ENCODE assay signal across 10 cellular contexts in the genomic region with DNA sequence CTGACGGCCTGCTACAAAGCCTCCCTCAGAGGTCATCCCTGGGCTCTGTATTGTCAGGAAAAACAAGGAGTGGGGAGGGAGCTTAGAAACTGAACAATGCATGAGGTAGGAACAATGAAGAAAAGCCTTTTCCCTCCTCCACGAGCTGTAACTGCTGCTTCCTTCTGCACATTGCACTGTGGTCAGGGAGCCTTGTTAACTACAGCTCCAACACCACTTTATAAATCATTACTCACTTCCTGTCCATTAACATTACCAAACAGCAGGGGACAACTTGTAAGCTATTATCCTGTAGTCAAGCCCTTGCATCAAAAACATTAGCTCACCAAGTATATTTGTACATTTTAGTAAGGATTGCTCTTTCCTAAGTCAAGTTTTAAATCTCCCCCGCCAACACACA.
DNase-seq lines count a peak whose midpoint lies in the region; ATAC-seq, FAIRE-seq and TF ChIP-seq lines count a peak whose summit lies in the region.
"Had no signal": no experiment of that assay in that cellular context is flagged by ENCODE, and none has a peak within 500 bp of the region (broad histone marks: within the 10 kb centered on the region; RNA-seq: fewer than 3 reads in every experiment).

No MANE protein-coding gene starts in this region.

- peak overlapping the region; percentile 38 for H3K4me2 ChIP-seq in IMR-90 (ENCODE audit: low read depth, low read length)
- 0 out of 2 replicates have a peak overlapping the region, but pooled peaks have one; percentile 51 for H3K4me2 ChIP-seq in SK-N-SH
- no peak overlapping the region for H3K4me2 ChIP-seq in hepatocyte

- H2AFZ ChIP-seq in IMR-90 (replicated peaks; ENCODE audit: low read length, poor library complexity): peak overlapping the region; percentile 12
- H2AFZ ChIP-seq in SK-N-SH (ENCODE audit: low read depth): no peak overlapping the region
- H2AFZ ChIP-seq in hepatocyte: no peak overlapping the region

- peaks cover 9% of the 10 kb centered on the region for H3K4me1 ChIP-seq in IMR-90 (ENCODE audit: control insufficient read depth, insufficient read depth, low read length)
- H3K4me1 ChIP-seq in SK-N-SH (ENCODE audit: control insufficient read depth in 1 of 2, insufficient read depth in 2 of 2, low read depth in 1 of 2, low read length in 1 of 2): peaks cover 2 to 8% of the 10 kb centered on the region in 2 experiments; a peak in 2 of 4 replicates
- no peaks in the 10 kb centered on the region for H3K4me1 ChIP-seq in hepatocyte (ENCODE audit: insufficient read depth)

- no peak overlapping the region for H2AK5ac ChIP-seq in IMR-90 (ENCODE audit: low read depth, low read length)

- no peak overlapping the region for H3K4me3 ChIP-seq in BJ (ENCODE audit: low read depth, low read length)
- H3K4me3 ChIP-seq in IMR-90 (ENCODE audit: insufficient read depth, low read depth, low read length): no peak overlapping the region
- no peak overlapping the region for H3K4me3 ChIP-seq in SK-N-SH (ENCODE audit: low read depth in 2 of 2, low read length in 1 of 2)
- no peak overlapping the region for H3K4me3 ChIP-seq in hepatocyte

- H4K91ac ChIP-seq in IMR-90 (ENCODE audit: insufficient read depth, low read depth, low read length): peak overlapping the region; percentile 57

- DNase-seq in BJ (ENCODE audit: low read depth) (peak; percentile 52), IMR-90 (peak; percentile 82), SK-N-SH (no peak), hepatocyte (ENCODE audit: low spot score) (peak; percentile 16), GM13976 (ENCODE audit: low spot score) (no peak), frontal cortex (ENCODE audit: low spot score in 2 of 2) (no peak)
- DNase-seq in activated CD4-positive, alpha-beta T cell treated with anti-CD3 and anti-CD28 coated beads for 1 hour: no peak
- DNase-seq: occipital lobe had no signal

- intact Hi-C loops in IMR-90 (cut with micrococcal nuclease): no loop called here

- H3K9me3 ChIP-seq in IMR-90 (ENCODE audit: control insufficient read depth, insufficient read depth, low read length) (no peaks in the 10 kb centered on the region), SK-N-SH (no peaks in the 10 kb centered on the region), hepatocyte (ENCODE audit: low read depth) (no peaks in the 10 kb centered on the region)

- H3K23ac ChIP-seq in IMR-90 (ENCODE audit: low read depth, low read length): no peak overlapping the region; the same call in 1 of the 2 replicates

- no peaks in the 10 kb centered on the region; the same call in 1 of the 2 replicates for H3K9me1 ChIP-seq in IMR-90 (ENCODE audit: insufficient read depth, low read length)

- H2BK15ac ChIP-seq in IMR-90 (ENCODE audit: low read depth, low read length): 0 out of 3 replicates have a peak overlapping the region, but pooled peaks have one; percentile 31

- H3K9me2 ChIP-seq in SK-N-SH (no peaks in the 10 kb centered on the region), hepatocyte (replicated peaks; ENCODE audit: insufficient read depth) (no peaks in the 10 kb centered on the region)

- TF ChIP-seq EP300 in SK-N-SH (IDR thresholded peaks at IDR 0.05; ENCODE audit: borderline replicate concordance in 1 of 2, low read depth in 1 of 2, low read length in 1 of 2): no peak

- H3K4ac ChIP-seq in IMR-90 (ENCODE audit: low read depth, low read length): peak overlapping the region; percentile 71

- FAIRE-seq in frontal cortex (lab: Jason Lieb, UNC): no peak

- H3K79me2 ChIP-seq in SK-N-SH (ENCODE audit: insufficient read depth) (no peaks in the 10 kb centered on the region), hepatocyte (no peaks in the 10 kb centered on the region)

- H3K79me1 ChIP-seq in IMR-90 (ENCODE audit: low read depth in 1 of 2, low read length in 2 of 2): no peaks in the 10 kb centered on the region

- TF ChIP-seq POLR2A in IMR-90 (IDR thresholded peaks at IDR 0.05; ENCODE audit: low read depth, low read length): no peak

- H3K27ac ChIP-seq in IMR-90 (ENCODE audit: insufficient read depth, low read length) (peak overlapping the region; percentile 4; the same call in 1 of the 2 replicates), SK-N-SH (ENCODE audit: low read depth in 2 of 2, low read length in 1 of 2) (no peak overlapping the region), hepatocyte (no peak overlapping the region)

- H3K9ac ChIP-seq in IMR-90 (ENCODE audit: low read depth, low read length): no peak overlapping the region
- no peak overlapping the region for H3K9ac ChIP-seq in SK-N-SH

- no peak for TF ChIP-seq RAD21 in IMR-90 (IDR thresholded peaks at IDR 0.05; ENCODE audit: low read length)
- TF ChIP-seq RAD21 in SK-N-SH (IDR thresholded peaks at IDR 0.05; ENCODE audit: low read length): no peak

- dilution Hi-C loops in IMR-90 (cut with HindIII; ENCODE audit: low sequenced_read_pairs, unreplicated experiment): no loop called here

- no peaks in the 10 kb centered on the region for H3F3A ChIP-seq in SK-N-SH (replicated peaks; ENCODE audit: insufficient read depth)

- ATAC-seq in IMR-90 (ENCODE audit: low read depth) (peak; percentile 66), GM21825 (IDR thresholded peaks at IDR 0.05; ENCODE audit: unreplicated experiment) (no peak)
- ATAC-seq: Right ventricle myocardium inferior had no signal

- no peak overlapping the region; the same call in 1 of the 2 replicates for H3K56ac ChIP-seq in IMR-90 (ENCODE audit: extremely low read depth, insufficient read depth, low read length)

- 100% methylated on average over 1 of the region's 3 CpGs; no CpG with 5 or more reads in 1 of the 2 experiments for WGBS in IMR-90 (ENCODE audit: extremely low coverage in 2 of 2, insufficient read length in 1 of 2), 2 experiments
- WGBS in SK-N-SH (ENCODE audit: low lambda C conversion rate): 58% methylated on average over 3 of the region's 3 CpGs
- WGBS in hepatocyte (ENCODE audit: low lambda C conversion rate, missing lambda C conversion rate): 47% methylated on average over 3 of the region's 3 CpGs

- peak overlapping the region; percentile 88 for H2BK120ac ChIP-seq in IMR-90 (ENCODE audit: low read depth, low read length)

- in situ Hi-C loops in IMR-90 (cut with MboI; ENCODE audit: low sequenced_read_pairs) (no loop called here), GM13976 (cut with MboI; ENCODE audit: low sequenced_read_pairs, unreplicated experiment) (loop anchor here (10.0 kb wide), 1 partner anchor 803 kb away; no protein-coding TSS in a partner anchor)

- H3K14ac ChIP-seq in IMR-90 (replicated peaks; ENCODE audit: low read depth, low read length): peak overlapping the region; percentile 48; the same call in 1 of the 2 replicates

- H4K20me1 ChIP-seq in IMR-90 (ENCODE audit: insufficient read depth, low read length): no peaks in the 10 kb centered on the region
- H4K20me1 ChIP-seq in SK-N-SH (ENCODE audit: insufficient read depth): no peaks in the 10 kb centered on the region
- H4K20me1 ChIP-seq in hepatocyte (ENCODE audit: insufficient read depth, poor library complexity, severe bottlenecking): no peaks in the 10 kb centered on the region

- TF ChIP-seq CTCF in BJ (IDR thresholded peaks at IDR 0.05; ENCODE audit: insufficient read depth, low read depth, low read length) (no peak), IMR-90 (conservative IDR thresholded peaks at IDR 0.05; ENCODE audit: low read depth, low read length) (no peak), SK-N-SH (IDR thresholded peaks at IDR 0.05) (no peak), hepatocyte (IDR thresholded peaks at IDR 0.05; ENCODE audit: poor library complexity) (no peak), GM13976 (IDR thresholded peaks at IDR 0.05; ENCODE audit: borderline replicate concordance, control extremely low read depth, extremely low read depth, insufficient read depth, missing control alignments) (no peak)

- H2AK9ac ChIP-seq in IMR-90 (replicated peaks; ENCODE audit: low read depth, low read length, poor library complexity): no peak overlapping the region

- no peak overlapping the region for H2BK5ac ChIP-seq in IMR-90 (ENCODE audit: low read depth, low read length, poor library complexity, severe bottlenecking)

- H3K36me3 ChIP-seq in BJ (ENCODE audit: control insufficient read depth, insufficient read depth, low read length) (no peaks in the 10 kb centered on the region), IMR-90 (ENCODE audit: control insufficient read depth, insufficient read depth, low read length) (no peaks in the 10 kb centered on the region), SK-N-SH (replicated peaks in 1 of 2; ENCODE audit: control insufficient read depth in 1 of 2, insufficient read depth in 2 of 2, low read length in 1 of 2) (no peaks in the 10 kb centered on the region), hepatocyte (replicated peaks; ENCODE audit: insufficient read depth, low read depth) (no peaks in the 10 kb centered on the region)

- POLR2A ChIA-PET in BJ (lab: Charles Lee): no interaction called here
- POLR2A ChIA-PET in IMR-90 (lab: Charles Lee; ENCODE audit: unreplicated experiment): no interaction called here
- POLR2A ChIA-PET in SK-N-SH (lab: Yijun Ruan, JAX): no interaction called here

- CTCF ChIA-PET in BJ (lab: Yijun Ruan, JAX): interaction anchor here (0.8 kb wide), 1 partner anchor 819 kb away, joined by 3 read pairs; no protein-coding TSS in a partner anchor
- CTCF ChIA-PET in IMR-90 (lab: Yijun Ruan, JAX): no interaction called here
- CTCF ChIA-PET in SK-N-SH (lab: Yijun Ruan, JAX): interaction anchor here (1.2 to 2.0 kb wide), 2 partner anchors 9 to 797 kb away, joined by 4 to 6 read pairs; no protein-coding TSS in a partner anchor

- H4K8ac ChIP-seq in IMR-90 (ENCODE audit: low read depth in 2 of 2, low read length in 2 of 2): no peak overlapping the region

- H2BK20ac ChIP-seq in IMR-90 (ENCODE audit: low read depth, low read length): peak overlapping the region; percentile 81

- peak overlapping the region; percentile 13; the same call in 1 of the 2 replicates for H3K18ac ChIP-seq in IMR-90 (ENCODE audit: low read depth, low read length)

- BruUV-seq in IMR-90 (replicated peaks; lab: Mats Ljungman, UMichigan): no TSS peak

- H4K5ac ChIP-seq in IMR-90 (ENCODE audit: low read depth, low read length): no peak overlapping the region

- H3K27me3 ChIP-seq in BJ (ENCODE audit: control insufficient read depth, insufficient read depth, low read length): peaks cover 3% of the 10 kb centered on the region; the same call in 1 of the 2 replicates
- H3K27me3 ChIP-seq in IMR-90 (ENCODE audit: control insufficient read depth, insufficient read depth, low read length): no peaks in the 10 kb centered on the region
- no peaks in the 10 kb centered on the region for H3K27me3 ChIP-seq in SK-N-SH (ENCODE audit: insufficient read depth)
- no peaks in the 10 kb centered on the region for H3K27me3 ChIP-seq in hepatocyte

TF ChIP-seq in IMR-90, 13 proteins besides CTCF, POLR2A, EP300 and RAD21:
- TF ChIP-seq RCOR1 (IDR thresholded peaks at IDR 0.05; ENCODE audit: insufficient replicate concordance, low read length): no peak
- peak; percentile 49; the same call in 1 of the 2 replicates for TF ChIP-seq CEBPB (IDR thresholded peaks at IDR 0.05; ENCODE audit: low read depth, low read length)
- TF ChIP-seq RFX5 (IDR thresholded peaks at IDR 0.05; ENCODE audit: low read depth, low read length): no peak

TF ChIP-seq in SK-N-SH, 30 proteins besides CTCF, POLR2A, EP300 and RAD21 (continues in another document):
- TF ChIP-seq SIN3A (IDR thresholded peaks at IDR 0.05; ENCODE audit: borderline replicate concordance, low read depth, low read length) (no peak), GATA2 (CRISPR knock-in tag; IDR thresholded peaks at IDR 0.05) (no peak), MEF2A (IDR thresholded peaks at IDR 0.05; ENCODE audit: borderline replicate concordance, low read depth) (no peak)

Comparison
In these comparisons a context has a peak if more than half of its experiments do, and no peak if none do; other contexts are left out.
1. DNase-seq: peak in BJ (single experiment), IMR-90 (single experiment) and hepatocyte (single experiment); none in SK-N-SH (single experiment), GM13976 (single experiment), frontal cortex (0 of 2) and activated CD4-positive, alpha-beta T cell treated with anti-CD3 and anti-CD28 coated beads for 1 hour (single experiment).